In genomic region chr1:84997667-84998600, GRCh38 we compare ENCODE assay signal across 8 cellular contexts. TPM values are rescaled to one million over a fixed set of nuclear protein-coding genes. Genes with fewer than 3 reads are reported as not detected.
DNase-seq lines count a peak whose midpoint lies in the region; ATAC-seq, FAIRE-seq and TF ChIP-seq lines count a peak whose summit lies in the region.

No MANE protein-coding gene starts in this region.

- no peaks in the 10 kb centered on the region for H3K36me3 ChIP-seq in SJCRH30
- no peaks in the 10 kb centered on the region for H3K36me3 ChIP-seq in ectodermal cell (ENCODE audit: control insufficient read depth, insufficient read depth, low read length)
- no peaks in the 10 kb centered on the region for H3K36me3 ChIP-seq in aorta (ENCODE audit: control insufficient read depth in 1 of 2, insufficient read depth in 2 of 2, low read length in 1 of 2)

- intact Hi-C loops in aorta (cut with DNase I), result loop anchor here in 1 of 2 donors (5.0 kb wide), 1 partner anchor 56 kb away; no protein-coding TSS in a partner anchor

- H3K27me3 ChIP-seq in SJCRH30 (peaks cover 21% of the 10 kb centered on the region), ectodermal cell (ENCODE audit: control insufficient read depth, insufficient read depth, low read length, poor library complexity, severe bottlenecking) (peaks cover 84% of the 10 kb centered on the region), mononuclear cell (ENCODE audit: insufficient read depth, low read length) (peaks cover 52% of the 10 kb centered on the region), aorta (ENCODE audit: control insufficient read depth in 1 of 2, insufficient read depth in 2 of 2, low read length in 1 of 2) (no peaks in the 10 kb centered on the region)

- WGBS in ectodermal cell, 2 experiments, result 2 to 3% methylated on average over 58 of the region's 58 CpGs
- 1 to 2% methylated on average over 58 of the region's 58 CpGs for WGBS in aorta, 2 donors

- 0 out of 2 replicates have a peak, but pooled peaks have one; percentile 1 for TF ChIP-seq CTCF in 22Rv1 (IDR thresholded peaks at IDR 0.05)

- H3K4me1 ChIP-seq in SJCRH30, result peaks cover 3% of the 10 kb centered on the region; the same call in 1 of the 2 replicates
- no peaks in the 10 kb centered on the region for H3K4me1 ChIP-seq in ectodermal cell (ENCODE audit: control insufficient read depth, insufficient read depth, low read length)
- peaks cover 31% of the 10 kb centered on the region for H3K4me1 ChIP-seq in mononuclear cell (ENCODE audit: insufficient read depth, low read length)
- no peaks in the 10 kb centered on the region for H3K4me1 ChIP-seq in aorta (ENCODE audit: control insufficient read depth in 1 of 2, insufficient read depth in 2 of 2, low read length in 2 of 2)

- H3K9me3 ChIP-seq in SJCRH30 (replicated peaks) (no peaks in the 10 kb centered on the region), ectodermal cell (ENCODE audit: control insufficient read depth, low read length) (no peaks in the 10 kb centered on the region), mononuclear cell (ENCODE audit: low read depth, low read length) (no peaks in the 10 kb centered on the region), aorta (ENCODE audit: control insufficient read depth, low read length) (no peaks in the 10 kb centered on the region)

- H3K4me3 ChIP-seq in SJCRH30 (peak overlapping the region; percentile 71), ectodermal cell (ENCODE audit: insufficient read depth, low read depth, low read length) (peak overlapping the region; percentile 49), mononuclear cell (ENCODE audit: low read length) (peak overlapping the region; percentile 31), aorta (ENCODE audit: low read length in 2 of 2) (peak overlapping the region; percentile 67 to 75)

- DNase-seq in GM18507 (ENCODE audit: extremely low spot score, insufficient read length, low read depth) (no peak), SJCRH30 (no peak), aorta (no peak)

- H3K27ac ChIP-seq in 22Rv1, result no peak overlapping the region
- no peak overlapping the region for H3K27ac ChIP-seq in SJCRH30
- H3K27ac ChIP-seq in ectodermal cell (ENCODE audit: insufficient read depth, low read depth, low read length, poor library complexity, severe bottlenecking), result no peak overlapping the region
- no peak overlapping the region for H3K27ac ChIP-seq in aorta (ENCODE audit: low read depth in 1 of 2, low read length in 2 of 2)

- peak; percentile 78 for FAIRE-seq in GM18507 (lab: Jason Lieb, UNC)

- peak; percentile 61 for ATAC-seq in aorta (ENCODE audit: low FRiP score)
- ATAC-seq in GM21367 (IDR thresholded peaks at IDR 0.05; ENCODE audit: unreplicated experiment), result no peak
- ATAC-seq in HG03280 (IDR thresholded peaks at IDR 0.05; ENCODE audit: unreplicated experiment), result no peak

RNA-seq across cellular contexts. Expression of gene MCOLN2, which starts 1.0 kb away (rescaled TPM):
- 1.6 and 2.4 TPM in 2 replicates for total RNA-seq in SJCRH30 (2014; rRNA removed; shearing (Covaris generic))
- 0.41 TPM for polyA plus RNA-seq in ectodermal cell (2013, experiment 1 of 4)
- polyA plus RNA-seq in ectodermal cell (2013, experiment 2 of 4), result 0.75 TPM
- 0.37 TPM for polyA plus RNA-seq in ectodermal cell (2013, experiment 3 of 4)
- polyA plus RNA-seq in ectodermal cell (2013, experiment 4 of 4), result 0.49 TPM
- 14.1 TPM for total RNA-seq in mononuclear cell
- total RNA-seq in aorta, result 1 to 10 TPM; 1.1 to 3.9 TPM
- 1 to 10 TPM; 1.0 to 3.3 TPM for polyA plus RNA-seq in aorta

RNA-seq across cellular contexts. Expression of gene MCOLN3, which starts 50.4 kb away (rescaled TPM):
- total RNA-seq in SJCRH30 (2014; rRNA removed; shearing (Covaris generic)), result 4.7 and 6.2 TPM in 2 replicates
- 0.59 TPM for polyA plus RNA-seq in ectodermal cell (2013, experiment 1 of 4)
- polyA plus RNA-seq in ectodermal cell (2013, experiment 2 of 4), result 0.43 TPM
- 0.27 TPM for polyA plus RNA-seq in ectodermal cell (2013, experiment 3 of 4)
- polyA plus RNA-seq in ectodermal cell (2013, experiment 4 of 4), result 0.32 TPM
- total RNA-seq in mononuclear cell (0.63 TPM), aorta (1 to 10 TPM; 1.3 to 7.8 TPM)
- polyA plus RNA-seq in aorta, result 1 to 10 TPM in 1 of 2 donors, under 1 TPM in 1; 0.25 to 3.7 TPM
